Comparison of ENCODE assay signal across 20 cellular contexts in the genomic region with DNA sequence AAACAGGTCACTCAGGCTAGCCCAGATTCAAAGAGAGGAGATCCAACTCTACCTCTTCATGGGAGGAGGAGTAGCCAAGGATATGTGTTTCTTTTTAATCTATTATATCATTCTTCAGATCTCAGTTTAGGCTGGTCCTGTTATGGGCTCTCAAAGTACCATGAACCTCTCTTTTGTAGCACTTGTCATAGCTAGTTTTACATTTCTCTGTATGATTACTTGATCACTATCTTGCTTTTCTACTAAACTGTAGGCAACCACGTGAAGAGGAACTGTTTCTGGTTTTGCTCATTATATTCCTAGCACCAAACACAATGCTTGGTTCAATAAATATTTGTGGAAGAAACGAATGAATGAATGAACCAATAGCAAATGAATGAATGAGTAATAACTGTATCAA. TPM values are rescaled to one million over a fixed set of nuclear protein-coding genes. Genes with fewer than 3 reads are reported as not detected.
DNase-seq lines count a peak whose midpoint lies in the region; ATAC-seq lines count a peak whose summit lies in the region.
"Had no signal": no experiment of that assay in that cellular context is flagged by ENCODE, and none has a peak within 500 bp of the region (broad histone marks: within the 10 kb centered on the region; RNA-seq: fewer than 3 reads in every experiment).

No MANE protein-coding gene starts in this region.

- peaks cover 18% of the 10 kb centered on the region for H3K27me3 Mint-ChIP-seq in activated T-cell treated with anti-CD3 and anti-CD28 coated beads, Interleukin-2, amount 50 U/mL, for 72 hours (ENCODE audit: low read depth)
- H3K27me3 Mint-ChIP-seq in T-helper 1 cell treated with Interleukin-12 subunit alpha and Interleukin-12 subunit beta and Interleukin-4 antibody, amounts not matched to agents 30 μg/mL and 1 μg/mL, for 36 hours (ENCODE audit: low read depth) = no peaks in the 10 kb centered on the region
- no peaks in the 10 kb centered on the region for H3K27me3 Mint-ChIP-seq in activated T-helper 2 cell treated with anti-CD3 and anti-CD28 coated beads, Interferon-gamma antibody, Interleukin-2, Interleukin-4, amounts not matched to agents 10 μg/mL and 5 μg/mL and 100 μg/mL, durations not matched to agents 14 hours and 24 hours and 36 hours (ENCODE audit: low read depth)
- no peaks in the 10 kb centered on the region for H3K27me3 Mint-ChIP-seq in stimulated activated memory B cell treated with anti-CD40 and anti-IgM and Interleukin-4, amounts not matched to agents 10 μg/mL and 1 μg/mL and 100 μg/mL, for 72 hours
- H3K27me3 Mint-ChIP-seq: B cell had no signal

- no peaks in the 10 kb centered on the region for H3K36me3 Mint-ChIP-seq in activated T-cell treated with anti-CD3 and anti-CD28 coated beads, Interleukin-2, amount 50 U/mL, for 72 hours (ENCODE audit: insufficient read depth in 2 of 2)
- H3K36me3 Mint-ChIP-seq in T-helper 1 cell treated with Interleukin-12 subunit alpha and Interleukin-12 subunit beta and Interleukin-4 antibody, amounts not matched to agents 30 μg/mL and 1 μg/mL, for 36 hours (ENCODE audit: low read depth) = peaks cover 6% of the 10 kb centered on the region
- peaks cover 26% of the 10 kb centered on the region for H3K36me3 Mint-ChIP-seq in activated T-helper 2 cell treated with anti-CD3 and anti-CD28 coated beads, Interferon-gamma antibody, Interleukin-2, Interleukin-4, amounts not matched to agents 10 μg/mL and 5 μg/mL and 100 μg/mL, durations not matched to agents 14 hours and 24 hours and 36 hours (ENCODE audit: low read depth)
- H3K36me3 Mint-ChIP-seq in stimulated activated memory B cell treated with anti-CD40 and anti-IgM and Interleukin-4, amounts not matched to agents 10 μg/mL and 1 μg/mL and 100 μg/mL, for 72 hours = peaks cover 48% of the 10 kb centered on the region
- H3K36me3 Mint-ChIP-seq: CD4-positive, CD25-positive, alpha-beta regulatory T cell; CD8-positive, alpha-beta memory T cell had no signal

- DNase-seq in activated T-cell treated with anti-CD3 and anti-CD28 coated beads, Interleukin-2, amount 50 U/mL, for 72 hours = no peak
- DNase-seq in activated T-cell treated with anti-CD3 and anti-CD28 coated beads, Interleukin-2, amount 50 U/mL, for 1 hour = no peak
- no peak for DNase-seq in activated T-helper 2 cell treated with anti-CD3 and anti-CD28 coated beads, Interferon-gamma antibody, Interleukin-2, Interleukin-4, amounts not matched to agents 10 μg/mL and 5 μg/mL and 100 μg/mL, durations not matched to agents 14 hours and 24 hours and 36 hours (ENCODE audit: low spot score)
- DNase-seq in pons (ENCODE audit: low spot score) = no peak
- no peak for DNase-seq in NCI-H345 (lab: John Stamatoyannopoulos, UW)
- no peak for DNase-seq in anterior cingulate cortex (lab: John Stamatoyannopoulos, UW)
- DNase-seq: CD8-positive, alpha-beta memory T cell; COR-L47; DMS 273 treated with DMSO at 0.1 percent for 48 hours; DMS53; DND-41; EL; GM23248 had no signal

- H3K4me1 Mint-ChIP-seq in activated T-cell treated with anti-CD3 and anti-CD28 coated beads, Interleukin-2, amount 50 U/mL, for 72 hours (ENCODE audit: low read depth) = peaks cover 24% of the 10 kb centered on the region
- H3K4me1 Mint-ChIP-seq in T-helper 1 cell treated with Interleukin-12 subunit alpha and Interleukin-12 subunit beta and Interleukin-4 antibody, amounts not matched to agents 30 μg/mL and 1 μg/mL, for 36 hours (ENCODE audit: low read depth) = peaks cover 59% of the 10 kb centered on the region
- peaks cover 77% of the 10 kb centered on the region for H3K4me1 Mint-ChIP-seq in activated T-helper 2 cell treated with anti-CD3 and anti-CD28 coated beads, Interferon-gamma antibody, Interleukin-2, Interleukin-4, amounts not matched to agents 10 μg/mL and 5 μg/mL and 100 μg/mL, durations not matched to agents 14 hours and 24 hours and 36 hours (ENCODE audit: low read depth)
- peaks cover 84% of the 10 kb centered on the region for H3K4me1 Mint-ChIP-seq in stimulated activated memory B cell treated with anti-CD40 and anti-IgM and Interleukin-4, amounts not matched to agents 10 μg/mL and 1 μg/mL and 100 μg/mL, for 72 hours

- no peaks in the 10 kb centered on the region for H3K9me3 Mint-ChIP-seq in activated T-cell treated with anti-CD3 and anti-CD28 coated beads, Interleukin-2, amount 50 U/mL, for 72 hours
- H3K9me3 Mint-ChIP-seq in T-helper 1 cell treated with Interleukin-12 subunit alpha and Interleukin-12 subunit beta and Interleukin-4 antibody, amounts not matched to agents 30 μg/mL and 1 μg/mL, for 36 hours = no peaks in the 10 kb centered on the region
- no peaks in the 10 kb centered on the region for H3K9me3 Mint-ChIP-seq in activated T-helper 2 cell treated with anti-CD3 and anti-CD28 coated beads, Interferon-gamma antibody, Interleukin-2, Interleukin-4, amounts not matched to agents 10 μg/mL and 5 μg/mL and 100 μg/mL, durations not matched to agents 14 hours and 24 hours and 36 hours
- no peaks in the 10 kb centered on the region for H3K9me3 Mint-ChIP-seq in stimulated activated memory B cell treated with anti-CD40 and anti-IgM and Interleukin-4, amounts not matched to agents 10 μg/mL and 1 μg/mL and 100 μg/mL, for 72 hours
- H3K9me3 Mint-ChIP-seq: CD8-positive, alpha-beta memory T cell had no signal

- H3K4me3 Mint-ChIP-seq in activated T-cell treated with anti-CD3 and anti-CD28 coated beads, Interleukin-2, amount 50 U/mL, for 72 hours = no peak overlapping the region
- H3K4me3 Mint-ChIP-seq in T-helper 1 cell treated with Interleukin-12 subunit alpha and Interleukin-12 subunit beta and Interleukin-4 antibody, amounts not matched to agents 30 μg/mL and 1 μg/mL, for 36 hours = peak overlapping the region; percentile 4
- no peak overlapping the region for H3K4me3 Mint-ChIP-seq in activated T-helper 2 cell treated with anti-CD3 and anti-CD28 coated beads, Interferon-gamma antibody, Interleukin-2, Interleukin-4, amounts not matched to agents 10 μg/mL and 5 μg/mL and 100 μg/mL, durations not matched to agents 14 hours and 24 hours and 36 hours (ENCODE audit: low read depth)
- H3K4me3 Mint-ChIP-seq in stimulated activated memory B cell treated with anti-CD40 and anti-IgM and Interleukin-4, amounts not matched to agents 10 μg/mL and 1 μg/mL and 100 μg/mL, for 72 hours = no peak overlapping the region
- H3K4me3 Mint-ChIP-seq: CD4-positive, CD25-positive, alpha-beta regulatory T cell; CD8-positive, alpha-beta memory T cell had no signal

- intact Hi-C loops in activated T-helper 2 cell treated with anti-CD3 and anti-CD28 coated beads, Interferon-gamma antibody, Interleukin-2, Interleukin-4, amounts not matched to agents 10 μg/mL and 5 μg/mL and 100 μg/mL, durations not matched to agents 14 hours and 24 hours and 36 hours (cut with micrococcal nuclease) = loop anchor here (1.0 kb wide), 2 partner anchors 8 to 9 kb away; no protein-coding TSS in a partner anchor

- peak; percentile 70 to 73 for ATAC-seq in activated T-cell treated with anti-CD3 and anti-CD28 coated beads, Interleukin-2, amount 50 U/mL, for 72 hours (replicated peaks in 1 of 2)
- no peak for ATAC-seq in stimulated activated memory B cell treated with anti-CD40 and anti-IgM and Interleukin-4, amounts not matched to agents 10 μg/mL and 1 μg/mL and 100 μg/mL, for 72 hours

- no peak overlapping the region for H3K27ac Mint-ChIP-seq in activated T-cell treated with anti-CD3 and anti-CD28 coated beads, Interleukin-2, amount 50 U/mL, for 72 hours
- peak overlapping the region; percentile 50 for H3K27ac Mint-ChIP-seq in T-helper 1 cell treated with Interleukin-12 subunit alpha and Interleukin-12 subunit beta and Interleukin-4 antibody, amounts not matched to agents 30 μg/mL and 1 μg/mL, for 36 hours
- H3K27ac Mint-ChIP-seq in activated T-helper 2 cell treated with anti-CD3 and anti-CD28 coated beads, Interferon-gamma antibody, Interleukin-2, Interleukin-4, amounts not matched to agents 10 μg/mL and 5 μg/mL and 100 μg/mL, durations not matched to agents 14 hours and 24 hours and 36 hours = peak overlapping the region; percentile 87
- peak overlapping the region; percentile 65 for H3K27ac Mint-ChIP-seq in stimulated activated memory B cell treated with anti-CD40 and anti-IgM and Interleukin-4, amounts not matched to agents 10 μg/mL and 1 μg/mL and 100 μg/mL, for 72 hours
- H3K27ac Mint-ChIP-seq: CD4-positive, CD25-positive, alpha-beta regulatory T cell had no signal

RNA-seq across cellular contexts. Expression of gene CD86, which starts 29.6 kb away (rescaled TPM):
- total RNA-seq in activated T-cell treated with anti-CD3 and anti-CD28 coated beads, Interleukin-2, amount 50 U/mL, for 72 hours = 1 to 10 TPM; 2.4 to 2.5 TPM
- total RNA-seq in activated T-helper 2 cell treated with anti-CD3 and anti-CD28 coated beads, Interferon-gamma antibody, Interleukin-2, Interleukin-4, amounts not matched to agents 10 μg/mL and 5 μg/mL and 100 μg/mL, durations not matched to agents 14 hours and 24 hours and 36 hours = 4.8 and 6.8 TPM in 2 replicates
- total RNA-seq: A172; CD4-positive, CD25-positive, alpha-beta regulatory T cell; G401; GM23248; HT-29 had no signal
